15 cellular contexts compared by ENCODE assay signal in the genomic region with DNA sequence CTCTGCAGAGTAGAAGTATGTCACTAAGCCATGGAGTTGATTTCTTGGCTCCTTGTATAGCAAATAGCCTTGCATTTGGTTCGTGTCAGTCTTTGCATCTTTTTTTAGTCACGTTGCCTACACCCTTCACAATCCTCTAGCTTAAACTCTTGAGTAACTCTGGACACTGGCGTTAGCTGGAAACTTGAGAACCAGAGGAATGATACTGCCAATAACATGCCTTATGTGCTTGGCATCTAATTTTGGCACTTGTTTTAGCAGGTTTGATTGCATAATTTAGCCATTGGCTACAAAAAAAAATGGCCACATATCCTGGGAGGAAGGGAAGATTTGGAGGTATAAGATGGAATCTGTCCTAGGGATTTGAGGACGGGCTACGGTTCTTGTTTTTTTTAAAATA.
DNase-seq lines count a peak whose midpoint lies in the region; ATAC-seq, FAIRE-seq and TF ChIP-seq lines count a peak whose summit lies in the region.
"Had no signal": no experiment of that assay in that cellular context is flagged by ENCODE, and none has a peak within 500 bp of the region (broad histone marks: within the 10 kb centered on the region; RNA-seq: fewer than 3 reads in every experiment).

No MANE protein-coding gene starts in this region.

- TF ChIP-seq EP300 in HepG2 (IDR thresholded peaks at IDR 0.05; ENCODE audit: low read depth in 2 of 2, low read length in 2 of 2) = no peak
- TF ChIP-seq EP300 in HepG2 (CRISPR knock-in tag; IDR thresholded peaks at IDR 0.05; ENCODE audit: borderline replicate concordance) = no peak

- H4K20me1 ChIP-seq in HepG2 (ENCODE audit: insufficient read depth, low read length) = no peaks in the 10 kb centered on the region
- H4K20me1 ChIP-seq in keratinocyte (ENCODE audit: control insufficient read depth, extremely low read depth, insufficient read depth, low read length) = no peaks in the 10 kb centered on the region

- no peaks in the 10 kb centered on the region for H3K27me3 Mint-ChIP-seq in chondrocyte (ENCODE audit: low read depth)
- H3K27me3 Mint-ChIP-seq: activated T-cell treated with anti-CD3 and anti-CD28 coated beads, Interleukin-2, amount 50 U/mL, for 24 hours; naive thymus-derived CD4-positive, alpha-beta T cell had no signal

- H3K4me1 ChIP-seq in liver (ENCODE audit: control insufficient read depth in 4 of 4, insufficient read depth in 4 of 4, low read length in 3 of 4) (peaks cover 0 to 8% (median 2%) of the 10 kb centered on the region in 4 donors), HepG2 (ENCODE audit: insufficient read depth, low read length) (no peaks in the 10 kb centered on the region), keratinocyte (ENCODE audit: control insufficient read depth, extremely low read depth, insufficient read depth, low read length) (peaks cover 12% of the 10 kb centered on the region)

- no TSS peak for BruUV-seq in HepG2 (replicated peaks; lab: Mats Ljungman, UMichigan)

- no peak for ATAC-seq in HepG2
- no peak for ATAC-seq in GM21786 (IDR thresholded peaks at IDR 0.05; ENCODE audit: unreplicated experiment)
- no peak for ATAC-seq in HG03378 (IDR thresholded peaks at IDR 0.05; ENCODE audit: unreplicated experiment)
- no peak for ATAC-seq in HG02623 (IDR thresholded peaks at IDR 0.05; ENCODE audit: unreplicated experiment)
- ATAC-seq: HCT116; naive thymus-derived CD4-positive, alpha-beta T cell; upper lobe of right lung had no signal

- peaks cover 51% of the 10 kb centered on the region for H3K4me1 Mint-ChIP-seq in chondrocyte (ENCODE audit: low read depth)

- WGBS in liver = 61% methylated on average over 5 of the region's 5 CpGs
- WGBS in HepG2 (ENCODE audit: low lambda C conversion rate) = 91% methylated on average over 5 of the region's 5 CpGs

- H3K36me3 ChIP-seq in liver (ENCODE audit: control insufficient read depth in 4 of 4, insufficient read depth in 3 of 4, low read depth in 1 of 4, low read length in 3 of 4) = no peaks in the 10 kb centered on the region
- no peaks in the 10 kb centered on the region for H3K36me3 ChIP-seq in HepG2 (replicated peaks in 1 of 2; ENCODE audit: control insufficient read depth in 1 of 2, insufficient read depth in 2 of 2, low read length in 2 of 2)
- no peaks in the 10 kb centered on the region for H3K36me3 ChIP-seq in keratinocyte (ENCODE audit: control insufficient read depth in 2 of 2, extremely low read depth in 1 of 2, insufficient read depth in 2 of 2, low read length in 2 of 2)
- H3K36me3 ChIP-seq: upper lobe of right lung, WERI-Rb-1 had no signal

- dilution Hi-C loops in keratinocyte (cut with MboI; ENCODE audit: extremely low pct_ligation_motif_present, low sequenced_read_pairs) = no loop called here

- no peaks in the 10 kb centered on the region for H3K9me3 Mint-ChIP-seq in chondrocyte (ENCODE audit: low read depth)
- H3K9me3 Mint-ChIP-seq: activated T-cell treated with anti-CD3 and anti-CD28 coated beads, Interleukin-2, amount 50 U/mL, for 24 hours; naive thymus-derived CD4-positive, alpha-beta T cell had no signal

- H3K9me1 ChIP-seq in keratinocyte (ENCODE audit: control insufficient read depth, extremely low read depth, insufficient read depth, low read length) = no peaks in the 10 kb centered on the region

- intact Hi-C loops in HepG2 (cut with micrococcal nuclease; ENCODE audit: unreplicated experiment) = no loop called here

- H3K4me2 ChIP-seq in HepG2 (ENCODE audit: low read depth, low read length) (no peak overlapping the region), keratinocyte (ENCODE audit: control insufficient read depth, extremely low read depth, insufficient read depth, low read depth, low read length) (peak overlapping the region; percentile 33)
- H3K4me2 ChIP-seq: KMS-11 had no signal

- CTCF ChIA-PET in HepG2 (lab: Yijun Ruan, JAX; ENCODE audit: low intra/inter-chr PET ratio, low total read pairs) = no interaction called here

- POLR2A ChIA-PET in HepG2 (lab: Yijun Ruan, JAX) = no interaction called here

- H3K4me3 Mint-ChIP-seq in chondrocyte (ENCODE audit: unreplicated experiment) = no peak overlapping the region
- H3K4me3 Mint-ChIP-seq: activated T-cell treated with anti-CD3 and anti-CD28 coated beads, Interleukin-2, amount 50 U/mL, for 24 hours; naive thymus-derived CD4-positive, alpha-beta T cell had no signal

- TF ChIP-seq RAD21 in liver (IDR thresholded peaks at IDR 0.05) (peak in 1 of 2 donors; percentile 18), HepG2 (CRISPR knock-in tag; IDR thresholded peaks at IDR 0.05) (no peak)

- TF ChIP-seq POLR2A in HepG2 (IDR thresholded peaks at IDR 0.05; ENCODE audit: insufficient read depth in 1 of 2, low read depth in 2 of 2, low read length in 2 of 2) = no peak

- FAIRE-seq in HepG2 (lab: Jason Lieb, UNC) = no peak
- FAIRE-seq in keratinocyte (lab: Jason Lieb, UNC) = peak; percentile 56
- FAIRE-seq: small intestine had no signal

- in situ Hi-C loops in HepG2 (cut with HindIII; ENCODE audit: extremely low pct_ligation_motif_present, low pct_unique_long_range_greater_than_20kb) = no loop called here

- no peak overlapping the region for H2AFZ ChIP-seq in HepG2 (ENCODE audit: low read length)
- H2AFZ ChIP-seq in keratinocyte (ENCODE audit: control insufficient read depth, low read length) = no peak overlapping the region

- H3K9ac ChIP-seq in liver (ENCODE audit: low read depth in 1 of 2, low read length in 2 of 2) (no peak overlapping the region), HepG2 (ENCODE audit: insufficient read depth, low read depth, low read length) (no peak overlapping the region), keratinocyte (ENCODE audit: control insufficient read depth, extremely low read depth, insufficient read depth, low read length) (no peak overlapping the region)
- H3K9ac ChIP-seq: KMS-11 had no signal

- H3K27ac Mint-ChIP-seq in chondrocyte (ENCODE audit: unreplicated experiment) = peak overlapping the region; percentile 2
- H3K27ac Mint-ChIP-seq: activated T-cell treated with anti-CD3 and anti-CD28 coated beads, Interleukin-2, amount 50 U/mL, for 24 hours had no signal

- no peaks in the 10 kb centered on the region for H3K27me3 ChIP-seq in liver (ENCODE audit: control insufficient read depth in 4 of 4, insufficient read depth in 4 of 4, low read length in 3 of 4)
- no peaks in the 10 kb centered on the region for H3K27me3 ChIP-seq in HepG2 (ENCODE audit: control insufficient read depth in 1 of 2, insufficient read depth in 2 of 2, low read length in 2 of 2)
- H3K27me3 ChIP-seq in keratinocyte (ENCODE audit: control insufficient read depth, extremely low read depth, insufficient read depth, low read length) = no peaks in the 10 kb centered on the region
- H3K27me3 ChIP-seq: upper lobe of right lung had no signal

- no peak overlapping the region for H3K4me3 ChIP-seq in liver (ENCODE audit: low read depth in 1 of 3, low read length in 3 of 3)
- no peak overlapping the region for H3K4me3 ChIP-seq in HepG2 (replicated peaks in 1 of 3; ENCODE audit: insufficient read depth in 1 of 3, low read depth in 2 of 3, low read length in 3 of 3)
- no peak overlapping the region for H3K4me3 ChIP-seq in keratinocyte (ENCODE audit: control insufficient read depth in 2 of 3, extremely low read depth in 1 of 3, insufficient read depth in 2 of 3, low read depth in 1 of 3, low read length in 3 of 3)
- H3K4me3 ChIP-seq: upper lobe of right lung had no signal

- no peak overlapping the region for H3K27ac ChIP-seq in liver (ENCODE audit: low read depth in 1 of 2, low read length in 2 of 2)
- no peak overlapping the region for H3K27ac ChIP-seq in HepG2 (ENCODE audit: extremely low read length, insufficient read depth, low read length)
- H3K27ac ChIP-seq in keratinocyte (ENCODE audit: control insufficient read depth, insufficient read depth, low read length) = no peak overlapping the region
- H3K27ac ChIP-seq: KMS-11, WERI-Rb-1 had no signal

- H3K36me3 Mint-ChIP-seq in chondrocyte (ENCODE audit: low read depth) = no peaks in the 10 kb centered on the region

- DNase-seq in HepG2 (ENCODE audit: low spot score) = no peak
- no peak for DNase-seq in chondrocyte (ENCODE audit: low spot score)
- DNase-seq in keratinocyte (ENCODE audit: low read depth, low spot score) = no peak
- DNase-seq in NOMO-1 treated with DMSO at 0.1 percent for 48 hours (lab: John Stamatoyannopoulos, UW; ENCODE audit: unreplicated experiment) = no peak
- DNase-seq: activated T-cell treated with anti-CD3 and anti-CD28 coated beads, Interleukin-2, amount 50 U/mL, for 24 hours; naive thymus-derived CD4-positive, alpha-beta T cell; small intestine; upper lobe of right lung; WERI-Rb-1 had no signal

- no peak for TF ChIP-seq CTCF in liver (IDR thresholded peaks at IDR 0.05; ENCODE audit: low read depth, low read length, missing input control)
- no peak for TF ChIP-seq CTCF in HepG2 (CRISPR knock-in tag; IDR thresholded peaks at IDR 0.05)
- TF ChIP-seq CTCF in chondrocyte (IDR thresholded peaks at IDR 0.05) = no peak
- no peak for TF ChIP-seq CTCF in keratinocyte (optimal IDR thresholded peaks at IDR 0.05 in 1 of 3, IDR thresholded peaks at IDR 0.05 in 1 of 3, conservative IDR thresholded peaks at IDR 0.05 in 1 of 3; ENCODE audit: extremely low read depth in 1 of 3, insufficient read depth in 2 of 3, low read length in 3 of 3)

- H3K9me3 ChIP-seq in liver (ENCODE audit: control insufficient read depth in 4 of 4, low read length in 3 of 4) = no peaks in the 10 kb centered on the region
- H3K9me3 ChIP-seq in HepG2 (ENCODE audit: low read length) = no peaks in the 10 kb centered on the region
- H3K9me3 ChIP-seq in keratinocyte (ENCODE audit: control insufficient read depth, low read depth, low read length) = no peaks in the 10 kb centered on the region
- H3K9me3 ChIP-seq: upper lobe of right lung had no signal

- H3K79me2 ChIP-seq in HepG2 (ENCODE audit: insufficient read depth, low read length) (no peaks in the 10 kb centered on the region), keratinocyte (ENCODE audit: control insufficient read depth, insufficient read depth, low read length) (peaks cover 10% of the 10 kb centered on the region)

TF ChIP-seq in liver, 16 proteins besides CTCF, POLR2A, EP300 and RAD21 (continues in another document):
- no peak for TF ChIP-seq HNF4G (IDR thresholded peaks at IDR 0.05)

TF ChIP-seq in HepG2, 621 proteins besides CTCF, POLR2A, EP300 and RAD21 (continues in another document):
- TF ChIP-seq MIXL1 (CRISPR knock-in tag; IDR thresholded peaks at IDR 0.05) = no peak
- no peak for TF ChIP-seq ZNF546 (CRISPR knock-in tag; conservative IDR thresholded peaks at IDR 0.05)
- TF ChIP-seq RORA (CRISPR knock-in tag; IDR thresholded peaks at IDR 0.05) = no peak
- TF ChIP-seq, protein P1, sequence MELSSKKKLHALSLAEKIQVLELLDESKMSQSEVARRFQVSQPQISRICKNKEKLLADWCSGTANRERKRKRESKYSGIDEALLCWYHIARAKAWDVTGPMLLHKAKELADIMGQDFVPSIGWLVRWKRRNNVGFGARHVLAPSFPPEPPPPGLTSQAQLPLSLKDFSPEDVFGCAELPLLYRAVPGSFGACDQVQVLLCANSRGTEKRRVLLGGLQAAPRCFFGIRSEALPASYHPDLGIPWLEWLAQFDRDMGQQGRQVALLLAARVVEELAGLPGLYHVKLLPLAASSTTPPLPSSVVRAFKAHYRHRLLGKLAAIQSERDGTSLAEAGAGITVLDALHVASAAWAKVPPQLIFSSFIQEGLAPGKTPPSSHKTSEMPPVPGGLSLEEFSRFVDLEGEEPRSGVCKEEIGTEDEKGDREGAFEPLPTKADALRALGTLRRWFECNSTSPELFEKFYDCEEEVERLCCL (CRISPR knock-in tag; IDR thresholded peaks at IDR 0.05; ENCODE audit: borderline replicate concordance) = no peak
